ENCODE assay signal across 1 cellular context in genomic region chr22:41249442-41249841, GRCh38.
TF ChIP-seq lines count a peak whose summit lies in the region.

No MANE protein-coding gene starts in this region.

TF ChIP-seq in H1, 55 proteins besides CTCF, POLR2A, EP300 and RAD21:
- no peak for TF ChIP-seq RXRA (IDR thresholded peaks at IDR 0.05; ENCODE audit: insufficient read depth, low read depth, low read length)
- TF ChIP-seq SRF (IDR thresholded peaks at IDR 0.05; ENCODE audit: low read depth, low read length): no peak
- no peak for TF ChIP-seq TBP (IDR thresholded peaks at IDR 0.05; ENCODE audit: low read depth, low read length)
- TF ChIP-seq SUZ12 (IDR thresholded peaks at IDR 0.05; ENCODE audit: low read length): no peak
- TF ChIP-seq SP2 (IDR thresholded peaks at IDR 0.05; ENCODE audit: low read length): no peak
- no peak for TF ChIP-seq KDM4A (IDR thresholded peaks at IDR 0.05; ENCODE audit: low read depth, low read length, severe bottlenecking)
- no peak for TF ChIP-seq JUN (IDR thresholded peaks at IDR 0.05; ENCODE audit: low read depth, low read length)
